ENCODE assay signal across 14 cellular contexts in genomic region chr11:45073575-45074225, GRCh38.
DNase-seq lines count a peak whose midpoint lies in the region; ATAC-seq, FAIRE-seq and TF ChIP-seq lines count a peak whose summit lies in the region.
"Had no signal": no experiment of that assay in that cellular context is flagged by ENCODE, and none has a peak within 500 bp of the region (broad histone marks: within the 10 kb centered on the region; RNA-seq: fewer than 3 reads in every experiment).

No MANE protein-coding gene starts in this region.

- peak overlapping the region; percentile 57 for H3K27ac Mint-ChIP-seq in activated CD4-positive, alpha-beta T cell treated with anti-CD3 and anti-CD28 coated beads, Interleukin-2, amount 10 ng/mL, durations not matched to agents 7 days and 5 days
- peak overlapping the region; percentile 62 for H3K27ac Mint-ChIP-seq in activated CD8-positive, alpha-beta T cell treated with anti-CD3 and anti-CD28 coated beads, Interleukin-2, amount 10 ng/mL, durations not matched to agents 7 days and 5 days
- H3K27ac Mint-ChIP-seq in naive thymus-derived CD4-positive, alpha-beta T cell, result peak overlapping the region in 5 of 9 donors; percentile 12 to 86 (median 32)

- no peak for TF ChIP-seq POLR2A in GM12891 (IDR thresholded peaks at IDR 0.05; ENCODE audit: low read depth, low read length)
- no peak for TF ChIP-seq POLR2A in esophagus squamous epithelium (IDR thresholded peaks at IDR 0.05)

- no peaks in the 10 kb centered on the region for H3K9me3 Mint-ChIP-seq in activated CD4-positive, alpha-beta T cell treated with anti-CD3 and anti-CD28 coated beads, Interleukin-2, amount 10 ng/mL, durations not matched to agents 7 days and 5 days
- H3K9me3 Mint-ChIP-seq in activated CD8-positive, alpha-beta T cell treated with anti-CD3 and anti-CD28 coated beads, Interleukin-2, amount 10 ng/mL, durations not matched to agents 7 days and 5 days (ENCODE audit: insufficient read depth), result no peaks in the 10 kb centered on the region
- no peaks in the 10 kb centered on the region for H3K9me3 Mint-ChIP-seq in naive thymus-derived CD4-positive, alpha-beta T cell
- H3K9me3 Mint-ChIP-seq: neural crest cell had no signal

- POLR2A ChIA-PET in activated CD4-positive, alpha-beta T cell treated with anti-CD3 and anti-CD28 coated beads, Interleukin-2, amount 10 ng/mL, durations not matched to agents 7 days and 5 days (lab: Charles Lee), result interaction anchor here (0.6 kb wide), 1 partner anchor 85 kb away, joined by 3 read pairs; no protein-coding TSS in a partner anchor
- POLR2A ChIA-PET in activated CD8-positive, alpha-beta T cell treated with anti-CD3 and anti-CD28 coated beads, Interleukin-2, amount 10 ng/mL, durations not matched to agents 7 days and 5 days (lab: Charles Lee), result no interaction called here
- POLR2A ChIA-PET in naive thymus-derived CD4-positive, alpha-beta T cell (lab: Charles Lee), result no interaction called here

- CTCF ChIA-PET in activated CD4-positive, alpha-beta T cell treated with anti-CD3 and anti-CD28 coated beads, Interleukin-2, amount 10 ng/mL, durations not matched to agents 7 days and 5 days (lab: Charles Lee), result interaction anchor here (0.6 kb wide), 2 partner anchors 14 to 1861 kb away, joined by 3 read pairs; no protein-coding TSS in a partner anchor
- CTCF ChIA-PET in activated CD8-positive, alpha-beta T cell treated with anti-CD3 and anti-CD28 coated beads, Interleukin-2, amount 10 ng/mL, durations not matched to agents 7 days and 5 days (lab: Charles Lee), result interaction anchor here (0.8 to 2.3 kb wide), 4 partner anchors 48 to 147 kb away, joined by 3 to 8 read pairs (median 4); no protein-coding TSS in a partner anchor
- CTCF ChIA-PET in naive thymus-derived CD4-positive, alpha-beta T cell (lab: Charles Lee), result interaction anchor here (0.9 to 1.0 kb wide), 2 partner anchors 30 to 267 kb away, joined by 3 read pairs; no protein-coding TSS in a partner anchor

- H3K36me3 ChIP-seq in naive thymus-derived CD4-positive, alpha-beta T cell (ENCODE audit: control insufficient read depth in 2 of 3, insufficient read depth in 3 of 3, low read length in 3 of 3), result no peaks in the 10 kb centered on the region
- no peaks in the 10 kb centered on the region for H3K36me3 ChIP-seq in esophagus squamous epithelium
- H3K36me3 ChIP-seq: gastroesophageal sphincter, Peyer's patch had no signal

- H3K4me3 ChIP-seq in naive thymus-derived CD4-positive, alpha-beta T cell (ENCODE audit: low read length), result no peak overlapping the region
- H3K4me3 ChIP-seq in esophagus squamous epithelium, result no peak overlapping the region
- H3K4me3 ChIP-seq: gastroesophageal sphincter, Peyer's patch had no signal

- H3K9me3 ChIP-seq in naive thymus-derived CD4-positive, alpha-beta T cell (ENCODE audit: control insufficient read depth in 2 of 3, low read length in 3 of 3), result no peaks in the 10 kb centered on the region
- H3K9me3 ChIP-seq in esophagus squamous epithelium, result no peaks in the 10 kb centered on the region
- H3K9me3 ChIP-seq: gastroesophageal sphincter, Peyer's patch had no signal

- WGBS in esophagus squamous epithelium, 2 donors, result 33% methylated on average over 4 of the region's 13 CpGs; no CpG with 5 or more reads in 1 of the 2 donors

- H3K27me3 Mint-ChIP-seq in activated CD4-positive, alpha-beta T cell treated with anti-CD3 and anti-CD28 coated beads, Interleukin-2, amount 10 ng/mL, durations not matched to agents 7 days and 5 days, result no peaks in the 10 kb centered on the region
- peaks cover 10% of the 10 kb centered on the region for H3K27me3 Mint-ChIP-seq in activated CD8-positive, alpha-beta T cell treated with anti-CD3 and anti-CD28 coated beads, Interleukin-2, amount 10 ng/mL, durations not matched to agents 7 days and 5 days (ENCODE audit: low read depth)
- H3K27me3 Mint-ChIP-seq in naive thymus-derived CD4-positive, alpha-beta T cell, result peaks cover 0 to 8% (median 0%) of the 10 kb centered on the region in 5 donors

- intact Hi-C loops in naive thymus-derived CD4-positive, alpha-beta T cell (cut with micrococcal nuclease), result no loop called here
- intact Hi-C loops in esophagus squamous epithelium (cut with DNase I), result no loop called here

- H3K27me3 ChIP-seq in naive thymus-derived CD4-positive, alpha-beta T cell (ENCODE audit: control insufficient read depth in 2 of 2, insufficient read depth in 2 of 2, low read length in 2 of 2), result no peaks in the 10 kb centered on the region
- H3K27me3 ChIP-seq in esophagus squamous epithelium, result no peaks in the 10 kb centered on the region
- H3K27me3 ChIP-seq: gastroesophageal sphincter, Peyer's patch had no signal

- no peaks in the 10 kb centered on the region for H3K36me3 Mint-ChIP-seq in activated CD4-positive, alpha-beta T cell treated with anti-CD3 and anti-CD28 coated beads, Interleukin-2, amount 10 ng/mL, durations not matched to agents 7 days and 5 days (ENCODE audit: low read depth)
- no peaks in the 10 kb centered on the region for H3K36me3 Mint-ChIP-seq in activated CD8-positive, alpha-beta T cell treated with anti-CD3 and anti-CD28 coated beads, Interleukin-2, amount 10 ng/mL, durations not matched to agents 7 days and 5 days (ENCODE audit: low read depth)
- no peaks in the 10 kb centered on the region for H3K36me3 Mint-ChIP-seq in naive thymus-derived CD4-positive, alpha-beta T cell

- DNase-seq in activated CD4-positive, alpha-beta T cell treated with anti-CD3 and anti-CD28 coated beads, Interleukin-2, amount 10 ng/mL, durations not matched to agents 7 days and 5 days, result no peak
- no peak for DNase-seq in activated CD4-positive, alpha-beta T cell treated with anti-CD3 and anti-CD28 coated beads for 48 hours
- DNase-seq in GM12891 (ENCODE audit: insufficient read length, low spot score) (no peak), NCI-H510A treated with DMSO at 0.1 percent for 48 hours (lab: John Stamatoyannopoulos, UW) (no peak), esophagus squamous epithelium (lab: John Stamatoyannopoulos, UW) (no peak)
- peak; percentile 35 for DNase-seq in activated CD8-positive, alpha-beta T cell treated with anti-CD3 and anti-CD28 coated beads, Interleukin-2, amount 10 ng/mL, durations not matched to agents 7 days and 5 days
- peak in 5 of 9 donors; percentile 26 to 43 (median 28) for DNase-seq in naive thymus-derived CD4-positive, alpha-beta T cell
- DNase-seq in central memory CD4-positive, alpha-beta T cell, result no peak
- DNase-seq: DMS 273 treated with DMSO at 0.1 percent for 48 hours, T-helper 2 cell had no signal

- H3K27ac ChIP-seq in naive thymus-derived CD4-positive, alpha-beta T cell (ENCODE audit: low read depth, low read length), result no peak overlapping the region
- H3K27ac ChIP-seq in esophagus squamous epithelium, result no peak overlapping the region
- H3K27ac ChIP-seq: gastroesophageal sphincter, Peyer's patch had no signal

- peaks cover 7% of the 10 kb centered on the region for H3K4me1 Mint-ChIP-seq in activated CD4-positive, alpha-beta T cell treated with anti-CD3 and anti-CD28 coated beads, Interleukin-2, amount 10 ng/mL, durations not matched to agents 7 days and 5 days
- H3K4me1 Mint-ChIP-seq in activated CD8-positive, alpha-beta T cell treated with anti-CD3 and anti-CD28 coated beads, Interleukin-2, amount 10 ng/mL, durations not matched to agents 7 days and 5 days (ENCODE audit: low read depth), result peaks cover 22% of the 10 kb centered on the region
- peaks cover 7 to 35% (median 26%) of the 10 kb centered on the region in 7 donors for H3K4me1 Mint-ChIP-seq in naive thymus-derived CD4-positive, alpha-beta T cell

- FAIRE-seq in GM12891 (lab: Jason Lieb, UNC), result peak; percentile 66
- FAIRE-seq: urothelium cell line had no signal

- no peak overlapping the region for H3K4me3 Mint-ChIP-seq in activated CD4-positive, alpha-beta T cell treated with anti-CD3 and anti-CD28 coated beads, Interleukin-2, amount 10 ng/mL, durations not matched to agents 7 days and 5 days
- no peak overlapping the region for H3K4me3 Mint-ChIP-seq in activated CD8-positive, alpha-beta T cell treated with anti-CD3 and anti-CD28 coated beads, Interleukin-2, amount 10 ng/mL, durations not matched to agents 7 days and 5 days
- peak overlapping the region in 8 of 10 donors; percentile 0 to 44 (median 7) for H3K4me3 Mint-ChIP-seq in naive thymus-derived CD4-positive, alpha-beta T cell
- H3K4me3 Mint-ChIP-seq: neural crest cell had no signal

- ATAC-seq in activated CD8-positive, alpha-beta T cell treated with anti-CD3 and anti-CD28 coated beads, Interleukin-2, amount 10 ng/mL, durations not matched to agents 7 days and 5 days, result peak; percentile 68
- peak; percentile 59 for ATAC-seq in naive thymus-derived CD4-positive, alpha-beta T cell
- ATAC-seq: gastroesophageal sphincter had no signal

- no peak for TF ChIP-seq CTCF in esophagus squamous epithelium (IDR thresholded peaks at IDR 0.05)

- H3K4me1 ChIP-seq in naive thymus-derived CD4-positive, alpha-beta T cell (ENCODE audit: control insufficient read depth in 2 of 2, insufficient read depth in 2 of 2, low read length in 2 of 2), result peaks cover 1 to 15% of the 10 kb centered on the region in 2 donors
- peaks cover 0 to 16% (median 5%) of the 10 kb centered on the region in 3 donors for H3K4me1 ChIP-seq in esophagus squamous epithelium
- H3K4me1 ChIP-seq: Peyer's patch had no signal

TF ChIP-seq in GM12891, 5 proteins besides CTCF, POLR2A, EP300 and RAD21:
- TF ChIP-seq SPI1 (IDR thresholded peaks at IDR 0.05; ENCODE audit: low read depth, low read length), result no peak
- TF ChIP-seq PAX5 (IDR thresholded peaks at IDR 0.05; ENCODE audit: insufficient read depth, low read length, severe bottlenecking), result no peak
- TF ChIP-seq POLR2AphosphoS5 (IDR thresholded peaks at IDR 0.05; ENCODE audit: low read depth, low read length), result no peak
- TF ChIP-seq TAF1 (IDR thresholded peaks at IDR 0.05; ENCODE audit: low read depth, low read length), result no peak
- TF ChIP-seq POU2F2 (IDR thresholded peaks at IDR 0.05; ENCODE audit: low read depth, low read length), result no peak

Comparison
In these comparisons a context has a peak if more than half of its experiments do, and no peak if none do; other contexts are left out.
1. DNase-seq: peak in activated CD8-positive, alpha-beta T cell treated with anti-CD3 and anti-CD28 coated beads, Interleukin-2, amount 10 ng/mL, durations not matched to agents 7 days and 5 days (single experiment) and naive thymus-derived CD4-positive, alpha-beta T cell (5 of 9); none in activated CD4-positive, alpha-beta T cell treated with anti-CD3 and anti-CD28 coated beads, Interleukin-2, amount 10 ng/mL, durations not matched to agents 7 days and 5 days (single experiment), activated CD4-positive, alpha-beta T cell treated with anti-CD3 and anti-CD28 coated beads for 48 hours (single experiment), GM12891 (single experiment), central memory CD4-positive, alpha-beta T cell (single experiment), NCI-H510A treated with DMSO at 0.1 percent for 48 hours (single experiment) and esophagus squamous epithelium (single experiment).
2. H3K4me3 Mint-ChIP-seq: peak in naive thymus-derived CD4-positive, alpha-beta T cell (8 of 10); none in activated CD4-positive, alpha-beta T cell treated with anti-CD3 and anti-CD28 coated beads, Interleukin-2, amount 10 ng/mL, durations not matched to agents 7 days and 5 days (single experiment) and activated CD8-positive, alpha-beta T cell treated with anti-CD3 and anti-CD28 coated beads, Interleukin-2, amount 10 ng/mL, durations not matched to agents 7 days and 5 days (single experiment).
3. Peak in every context shown above with its lines, with median percentiles within 50 percentile points of each other: H3K27ac Mint-ChIP-seq.